In the genomic region with DNA sequence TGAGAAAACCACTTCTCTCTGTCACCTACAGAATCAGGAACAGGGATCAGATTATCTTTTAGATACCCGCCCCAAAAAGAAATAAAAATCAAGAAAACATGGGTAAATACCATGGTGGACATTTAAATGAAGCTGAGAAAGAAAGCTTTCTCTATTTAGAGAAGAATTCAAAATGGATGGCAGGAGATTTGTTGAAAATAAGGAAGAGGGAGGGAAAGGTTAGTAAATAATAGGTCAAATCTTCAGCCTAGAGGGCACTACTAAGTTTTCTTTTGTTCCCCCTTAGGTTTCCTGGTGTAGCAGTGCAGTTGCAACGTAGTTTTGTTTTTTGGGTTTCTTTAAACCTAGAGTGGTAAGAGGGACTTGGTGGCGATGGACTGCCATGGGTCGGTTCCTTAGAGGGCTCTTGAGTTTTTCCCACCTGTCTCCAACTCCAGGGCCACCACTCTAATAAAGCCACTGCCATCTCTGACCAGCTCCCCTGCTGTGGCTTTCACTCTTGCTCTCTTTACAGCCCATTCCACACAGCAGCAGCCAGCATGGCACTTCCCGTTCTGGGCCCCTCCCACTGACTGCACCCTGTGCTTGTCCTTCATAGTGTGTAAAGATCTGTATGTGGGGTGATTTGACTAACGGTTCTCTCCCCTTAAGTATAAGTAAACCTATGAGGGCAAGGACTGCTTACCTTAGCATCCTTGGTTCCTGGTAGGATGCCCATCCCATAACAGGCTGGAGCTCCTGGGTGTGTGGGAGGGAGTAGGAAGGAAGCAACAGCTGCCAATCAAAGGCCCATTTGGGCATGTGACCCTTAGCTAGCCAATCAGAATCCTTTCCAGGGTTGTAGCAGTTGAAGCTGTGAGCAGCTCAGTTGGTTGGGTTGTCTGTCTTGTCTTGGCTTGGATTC, we compare ENCODE assay signal across 8 cellular contexts.
DNase-seq lines count a peak whose midpoint lies in the region; ATAC-seq and TF ChIP-seq lines count a peak whose summit lies in the region.

No MANE protein-coding gene starts in this region.

- ATAC-seq in GM19397 (IDR thresholded peaks at IDR 0.05; ENCODE audit: unreplicated experiment): peak; percentile 76
- ATAC-seq in HG03159 (IDR thresholded peaks at IDR 0.05; ENCODE audit: unreplicated experiment): peak; percentile 80

- H3K27ac ChIP-seq in skin epidermis: peak overlapping the region in 12 of 21 experiments; percentile 3 to 77 (median 34)

- no peak for TF ChIP-seq CTCF in foreskin fibroblast (IDR thresholded peaks at IDR 0.05; ENCODE audit: low read depth, low read length)

- H3K4me3 ChIP-seq in skin epidermis (peak overlapping the region in 1 of 7 experiments; percentile 4), foreskin fibroblast (ENCODE audit: low read depth in 1 of 2, low read length in 2 of 2) (no peak overlapping the region)

- DNase-seq in ELF-1 (ENCODE audit: low read depth, low spot score) (peak; percentile 53), SIG-M5 (lab: John Stamatoyannopoulos, UW) (peak; percentile 66), NCI-H2081 (lab: John Stamatoyannopoulos, UW) (no peak), foreskin fibroblast (no peak)
- DNase-seq in effector CD4-positive, alpha-beta T cell: peak; percentile 7

Comparison
In these comparisons a context has a peak if more than half of its experiments do, and no peak if none do; other contexts are left out.
1. DNase-seq: peak in ELF-1 (single experiment), SIG-M5 (single experiment) and effector CD4-positive, alpha-beta T cell (single experiment); none in NCI-H2081 (0 of 2) and foreskin fibroblast (0 of 2).